In the genomic region with DNA sequence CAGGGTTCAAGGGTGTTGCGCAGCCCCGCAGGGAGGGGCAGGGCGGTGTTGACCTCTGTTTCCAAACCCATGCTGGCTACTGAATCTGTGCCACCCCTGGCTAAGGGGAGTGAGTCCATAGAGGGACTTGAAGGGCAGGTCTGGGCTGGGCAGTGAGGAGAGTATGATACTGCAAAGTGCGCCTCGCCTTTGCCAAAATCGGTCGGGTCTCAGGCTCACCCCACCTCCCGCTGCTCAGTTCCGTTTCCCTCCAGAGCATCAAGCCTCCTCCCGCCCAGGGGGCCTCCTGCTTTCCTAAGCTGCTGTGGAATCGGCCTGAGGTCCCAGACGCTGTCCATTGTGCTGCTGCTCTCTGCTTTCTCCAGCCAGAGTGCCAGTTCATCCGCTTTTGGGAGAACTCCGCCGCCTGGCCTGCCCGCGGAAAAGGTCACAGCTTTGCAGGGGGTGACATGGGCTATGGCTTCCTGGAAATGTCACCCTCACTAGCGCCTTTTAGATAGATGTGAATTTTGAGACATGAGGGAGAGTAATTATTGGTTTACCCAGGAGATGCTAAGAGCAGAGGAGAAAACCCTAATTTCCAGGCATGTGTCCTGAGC, we compare ENCODE assay signal across 8 cellular contexts.
DNase-seq lines count a peak whose midpoint lies in the region; ATAC-seq and TF ChIP-seq lines count a peak whose summit lies in the region.

No MANE protein-coding gene starts in this region.

- H2AFZ ChIP-seq in IMR-90 (replicated peaks; ENCODE audit: low read length, poor library complexity) = peak overlapping the region; percentile 98

- peaks cover 14% of the 10 kb centered on the region for H4K20me1 ChIP-seq in IMR-90 (ENCODE audit: insufficient read depth, low read length)

- DNase-seq in A673 (ENCODE audit: low spot score) = peak; percentile 34
- DNase-seq in IMR-90 = peak; percentile 47
- DNase-seq in activated naive CD8-positive, alpha-beta T cell treated with anti-CD3 and anti-CD28 coated beads for 36 hours = peak; percentile 17
- DNase-seq in left ventricle myocardium superior = peak; percentile 41
- DNase-seq in renal cortical epithelial cell (ENCODE audit: low read depth) = peak; percentile 30
- no peak for DNase-seq in DMS53 (lab: John Stamatoyannopoulos, UW)

- no peak overlapping the region for H2BK120ac ChIP-seq in IMR-90 (ENCODE audit: low read depth, low read length)

- H3K27me3 ChIP-seq in A673 (replicated peaks; ENCODE audit: insufficient read depth, low read depth, low read length, poor library complexity) (no peaks in the 10 kb centered on the region), IMR-90 (ENCODE audit: control insufficient read depth, insufficient read depth, low read length) (no peaks in the 10 kb centered on the region)

- peaks cover 3% of the 10 kb centered on the region; the same call in 1 of the 2 replicates for H3K9me1 ChIP-seq in IMR-90 (ENCODE audit: insufficient read depth, low read length)

- no peak overlapping the region for H4K91ac ChIP-seq in IMR-90 (ENCODE audit: insufficient read depth, low read depth, low read length)

- H2AK9ac ChIP-seq in IMR-90 (replicated peaks; ENCODE audit: low read depth, low read length, poor library complexity) = peak overlapping the region; percentile 76

- peak overlapping the region; percentile 77 for H3K4me2 ChIP-seq in IMR-90 (ENCODE audit: low read depth, low read length)

- no peak overlapping the region for H2BK20ac ChIP-seq in IMR-90 (ENCODE audit: low read depth, low read length)

- CTCF ChIA-PET in A673 (lab: Charles Lee) = interaction anchor here (0.6 kb wide), 1 partner anchor 65 kb away, joined by 3 read pairs; no protein-coding TSS in a partner anchor
- CTCF ChIA-PET in IMR-90 (lab: Yijun Ruan, JAX) = no interaction called here

- H3K27ac Mint-ChIP-seq in activated naive CD8-positive, alpha-beta T cell treated with anti-CD3 and anti-CD28 coated beads for 36 hours = peak overlapping the region; percentile 94

- H3K4me1 Mint-ChIP-seq in activated naive CD8-positive, alpha-beta T cell treated with anti-CD3 and anti-CD28 coated beads for 36 hours = peaks cover 27% of the 10 kb centered on the region

- no peak overlapping the region; the same call in 1 of the 2 replicates for H2AK5ac ChIP-seq in IMR-90 (ENCODE audit: low read depth, low read length)

- H3K9ac ChIP-seq in IMR-90 (ENCODE audit: low read depth, low read length) = peak overlapping the region; percentile 98

- H2BK15ac ChIP-seq in IMR-90 (ENCODE audit: low read depth, low read length) = no peak overlapping the region

- H3K27me3 Mint-ChIP-seq in activated naive CD8-positive, alpha-beta T cell treated with anti-CD3 and anti-CD28 coated beads for 36 hours = no peaks in the 10 kb centered on the region

- no peak for TF ChIP-seq CTCF in A673 (conservative IDR thresholded peaks at IDR 0.05; ENCODE audit: low read depth, low read length)
- no peak for TF ChIP-seq CTCF in IMR-90 (conservative IDR thresholded peaks at IDR 0.05; ENCODE audit: low read depth, low read length)

- H3K27ac ChIP-seq in A673 (ENCODE audit: low read depth, low read length, poor library complexity, severe bottlenecking) (peak overlapping the region; percentile 91), IMR-90 (ENCODE audit: insufficient read depth, low read length) (peak overlapping the region; percentile 93)

- no peak overlapping the region for H3K18ac ChIP-seq in IMR-90 (ENCODE audit: low read depth, low read length)

- dilution Hi-C loops in IMR-90 (cut with HindIII; ENCODE audit: low sequenced_read_pairs, unreplicated experiment) = no loop called here

- peak overlapping the region; percentile 47 to 80; a peak in 3 of 4 replicates for H4K8ac ChIP-seq in IMR-90 (ENCODE audit: low read depth in 2 of 2, low read length in 2 of 2)

- H4K5ac ChIP-seq in IMR-90 (ENCODE audit: low read depth, low read length) = peak overlapping the region; percentile 33; the same call in 1 of the 2 replicates

- POLR2A ChIA-PET in A673 (lab: Charles Lee; ENCODE audit: low non-redundant PET) (no interaction called here), IMR-90 (lab: Charles Lee; ENCODE audit: unreplicated experiment) (no interaction called here)

- peaks cover 8 to 34% of the 10 kb centered on the region in 2 experiments; a peak in 3 of 4 replicates for H3K79me1 ChIP-seq in IMR-90 (ENCODE audit: low read depth in 1 of 2, low read length in 2 of 2)

- H3K4me1 ChIP-seq in A673 (ENCODE audit: insufficient read depth, low read length, poor library complexity, severe bottlenecking) (no peaks in the 10 kb centered on the region), IMR-90 (ENCODE audit: control insufficient read depth, insufficient read depth, low read length) (no peaks in the 10 kb centered on the region)

- no peak overlapping the region for H3K4ac ChIP-seq in IMR-90 (ENCODE audit: low read depth, low read length)

- peaks cover 21% of the 10 kb centered on the region for H3K36me3 Mint-ChIP-seq in activated naive CD8-positive, alpha-beta T cell treated with anti-CD3 and anti-CD28 coated beads for 36 hours

- H3K9me3 Mint-ChIP-seq in activated naive CD8-positive, alpha-beta T cell treated with anti-CD3 and anti-CD28 coated beads for 36 hours = no peaks in the 10 kb centered on the region

- in situ Hi-C loops in IMR-90 (cut with MboI; ENCODE audit: low sequenced_read_pairs) = no loop called here

- H3K9me3 ChIP-seq in A673 (ENCODE audit: low read depth, low read length, poor library complexity, severe bottlenecking) (peaks cover 17% of the 10 kb centered on the region), IMR-90 (ENCODE audit: control insufficient read depth, insufficient read depth, low read length) (no peaks in the 10 kb centered on the region)

- no peak for TF ChIP-seq POLR2A in IMR-90 (IDR thresholded peaks at IDR 0.05; ENCODE audit: low read depth, low read length)

- H3K36me3 ChIP-seq in A673 (ENCODE audit: insufficient read depth, low read length, poor library complexity, severe bottlenecking) (no peaks in the 10 kb centered on the region), IMR-90 (ENCODE audit: control insufficient read depth, insufficient read depth, low read length) (peaks cover 4% of the 10 kb centered on the region)

- peak overlapping the region; percentile 94 for H3K4me3 Mint-ChIP-seq in activated naive CD8-positive, alpha-beta T cell treated with anti-CD3 and anti-CD28 coated beads for 36 hours

- 8% methylated on average over 5 of the region's 18 CpGs; no CpG with 5 or more reads in 1 of the 2 experiments for WGBS in IMR-90 (ENCODE audit: extremely low coverage in 2 of 2, insufficient read length in 1 of 2), 2 experiments

- H3K4me3 ChIP-seq in A673 (ENCODE audit: low read depth, low read length, poor library complexity, severe bottlenecking) = peak overlapping the region; percentile 85
- H3K4me3 ChIP-seq in IMR-90 (ENCODE audit: insufficient read depth, low read depth, low read length) = peak overlapping the region; percentile 91

- H3K56ac ChIP-seq in IMR-90 (ENCODE audit: extremely low read depth, insufficient read depth, low read length) = no peak overlapping the region

- no peak for TF ChIP-seq RAD21 in IMR-90 (IDR thresholded peaks at IDR 0.05; ENCODE audit: low read length)

- H3K14ac ChIP-seq in IMR-90 (replicated peaks; ENCODE audit: low read depth, low read length) = 0 out of 2 replicates have a peak overlapping the region, but pooled peaks have one; percentile 34

- ATAC-seq in GM18907 (IDR thresholded peaks at IDR 0.05; ENCODE audit: unreplicated experiment) = peak; percentile 6
- ATAC-seq in IMR-90 (ENCODE audit: low read depth) = peak; percentile 4
- ATAC-seq in left ventricle myocardium superior = peak; percentile 7
- no peak for ATAC-seq in activated CD4-positive, CD25-positive, alpha-beta regulatory T cell treated with anti-CD3 and anti-CD28 coated beads, Interleukin-2, amount 50 U/mL, for 24 hours

- BruUV-seq in A673 (replicated peaks; lab: Mats Ljungman, UMichigan) (TSS peak; percentile 31), IMR-90 (replicated peaks; lab: Mats Ljungman, UMichigan) (no TSS peak)

- H3K23ac ChIP-seq in IMR-90 (ENCODE audit: low read depth, low read length) = no peak overlapping the region; the same call in 1 of the 2 replicates

- intact Hi-C loops in A673 (cut with micrococcal nuclease; ENCODE audit: unreplicated experiment) = no loop called here
- intact Hi-C loops in IMR-90 (cut with micrococcal nuclease) = no loop called here
- intact Hi-C loops in left ventricle myocardium superior (cut with micrococcal nuclease) = no loop called here

- H2BK5ac ChIP-seq in IMR-90 (ENCODE audit: low read depth, low read length, poor library complexity, severe bottlenecking) = no peak overlapping the region

TF ChIP-seq in IMR-90, 13 proteins besides CTCF, POLR2A, EP300 and RAD21:
- TF ChIP-seq RCOR1 (IDR thresholded peaks at IDR 0.05; ENCODE audit: insufficient replicate concordance, low read length) = peak; percentile 46
- no peak for TF ChIP-seq CHD1 (IDR thresholded peaks at IDR 0.05; ENCODE audit: low read depth, low read length)
- no peak for TF ChIP-seq RFX5 (IDR thresholded peaks at IDR 0.05; ENCODE audit: low read depth, low read length)
- peak; percentile 74 for TF ChIP-seq MXI1 (IDR thresholded peaks at IDR 0.05; ENCODE audit: borderline replicate concordance, low read depth, low read length)
- no peak for TF ChIP-seq MAFK (IDR thresholded peaks at IDR 0.05; ENCODE audit: low read depth, low read length)

Comparison
In these comparisons a context has a peak if more than half of its experiments do, and no peak if none do; other contexts are left out.
1. ATAC-seq: peak in GM18907 (single experiment), IMR-90 (single experiment) and left ventricle myocardium superior (single experiment); none in activated CD4-positive, CD25-positive, alpha-beta regulatory T cell treated with anti-CD3 and anti-CD28 coated beads, Interleukin-2, amount 50 U/mL, for 24 hours (0 of 2).